ENCODE assay signal across 8 cellular contexts in genomic region chr19:35757231-35757748, GRCh38. TPM values are rescaled to one million over a fixed set of nuclear protein-coding genes. Genes with fewer than 3 reads are reported as not detected.
DNase-seq lines count a peak whose midpoint lies in the region; ATAC-seq and TF ChIP-seq lines count a peak whose summit lies in the region.

No MANE protein-coding gene starts in this region.

- peak overlapping the region; percentile 96 for H3K4me3 ChIP-seq in LNCaP clone FGC (ENCODE audit: low read depth, low read length)
- peak overlapping the region; percentile 83 for H3K4me3 ChIP-seq in psoas muscle

- ATAC-seq in psoas muscle (peak; percentile 67 to 72 (median 69)), HG03520 (IDR thresholded peaks at IDR 0.05; ENCODE audit: unreplicated experiment) (no peak)

- H3K36me3 ChIP-seq in psoas muscle (ENCODE audit: insufficient read depth in 1 of 2, low read depth in 1 of 2): peaks cover 3 to 27% of the 10 kb centered on the region in 2 donors

- H3K27me3 ChIP-seq in psoas muscle (ENCODE audit: insufficient read depth in 3 of 3, low read length in 2 of 3): no peaks in the 10 kb centered on the region

- H3K4me1 ChIP-seq in psoas muscle: peaks cover 14% of the 10 kb centered on the region

- TF ChIP-seq CTCF in LNCaP clone FGC (IDR thresholded peaks at IDR 0.05; ENCODE audit: control insufficient read depth, extremely low read depth, insufficient read depth) (no peak), psoas muscle (IDR thresholded peaks at IDR 0.05) (no peak)

- peak overlapping the region; percentile 94 for H3K27ac ChIP-seq in angular gyrus (ENCODE audit: low read depth, low read length)
- H3K27ac ChIP-seq in psoas muscle: peak overlapping the region; percentile 94

- no peaks in the 10 kb centered on the region for H3K9me3 ChIP-seq in psoas muscle

- intact Hi-C loops in psoas muscle (cut with DNase I): loop anchor here in 1 of 2 donors (5.0 kb wide), 1 partner anchor 175 kb away; no protein-coding TSS in a partner anchor

- DNase-seq in activated CD4-positive, alpha-beta T cell treated with anti-CD3 and anti-CD28 coated beads for 48 hours: peak; percentile 55
- DNase-seq in activated CD4-positive, alpha-beta T cell treated with anti-CD3 and anti-CD28 coated beads, Interleukin-2, amount 50 U/mL, for 1 hour: no peak
- DNase-seq in LNCaP clone FGC (ENCODE audit: low read depth): no peak
- peak; percentile 91 for DNase-seq in hepatic stellate cell (ENCODE audit: low spot score)
- peak; percentile 92 to 97 for DNase-seq in psoas muscle
- DNase-seq in SK-N-DZ (ENCODE audit: low spot score): no peak

- WGBS in psoas muscle, 3 donors: 1 to 2% (median 1%) methylated on average over 19 of the region's 19 CpGs

RNA-seq across cellular contexts. Expression of gene HSPB6, which starts 0.5 kb away (rescaled TPM):
- total RNA-seq in psoas muscle: 1,000 to 10,000 TPM in 1 of 4 donors, 100 to 1,000 TPM in 3; 656 to 1,308 (median 674) TPM
- 100 to 1,000 TPM; 303 to 719 (median 476) TPM for polyA plus RNA-seq in psoas muscle
- polyA plus RNA-seq in SK-N-DZ (2014; cell fraction: cytosol; rRNA removed): not detected in 2 replicates
- polyA plus RNA-seq in SK-N-DZ (2014; cell fraction: nucleus; rRNA removed): 0.41 TPM in 1 of 2 replicates, not detected in the other

RNA-seq across cellular contexts. Expression of gene PROSER3, which starts 0.7 kb away (rescaled TPM):
- total RNA-seq in psoas muscle: 10 to 100 TPM in 1 of 4 donors, 1 to 10 TPM in 3; 4.2 to 16.2 (median 9.0) TPM
- 10 to 100 TPM in 1 of 3 donors, 1 to 10 TPM in 2; 4.6 to 14.2 (median 5.3) TPM for polyA plus RNA-seq in psoas muscle
- 1.2 and 3.7 TPM in 2 replicates for polyA plus RNA-seq in SK-N-DZ (2014; cell fraction: cytosol; rRNA removed)
- 4.4 and 11.4 TPM in 2 replicates for polyA plus RNA-seq in SK-N-DZ (2014; cell fraction: nucleus; rRNA removed)

RNA-seq across cellular contexts. Expression of gene LIN37, which starts 8.9 kb away (rescaled TPM):
- total RNA-seq in psoas muscle: 10 to 100 TPM in 1 of 4 donors, 1 to 10 TPM in 3; 3.1 to 14.5 (median 7.9) TPM
- 10 to 100 TPM; 17.8 to 26.8 (median 23.1) TPM for polyA plus RNA-seq in psoas muscle
- 8.2 and 11.0 TPM in 2 replicates for polyA plus RNA-seq in SK-N-DZ (2014; cell fraction: cytosol; rRNA removed)
- polyA plus RNA-seq in SK-N-DZ (2014; cell fraction: nucleus; rRNA removed): 40.1 and 53.4 TPM in 2 replicates

RNA-seq across cellular contexts. Expression of gene PSENEN, which starts 11.8 kb away (rescaled TPM):
- total RNA-seq in psoas muscle: 10 to 100 TPM; 34.7 to 41.0 (median 36.7) TPM
- polyA plus RNA-seq in psoas muscle: 100 to 1,000 TPM in 1 of 3 donors, 10 to 100 TPM in 2; 61.6 to 116 (median 67.7) TPM
- polyA plus RNA-seq in SK-N-DZ (2014; cell fraction: cytosol; rRNA removed): 28.7 and 40.4 TPM in 2 replicates
- polyA plus RNA-seq in SK-N-DZ (2014; cell fraction: nucleus; rRNA removed): 22.9 and 29.9 TPM in 2 replicates

RNA-seq across cellular contexts. Expression of gene U2AF1L4, which starts 12.1 kb away (rescaled TPM):
- total RNA-seq in psoas muscle: 10 to 100 TPM; 13.3 to 28.7 (median 19.6) TPM
- polyA plus RNA-seq in psoas muscle: 10 to 100 TPM; 12.3 to 26.6 (median 13.6) TPM
- 8.7 and 9.0 TPM in 2 replicates for polyA plus RNA-seq in SK-N-DZ (2014; cell fraction: cytosol; rRNA removed)
- 28.2 and 29.5 TPM in 2 replicates for polyA plus RNA-seq in SK-N-DZ (2014; cell fraction: nucleus; rRNA removed)

Comparison
In these comparisons a context has a peak if more than half of its experiments do, and no peak if none do; other contexts are left out.
1. DNase-seq: peak in activated CD4-positive, alpha-beta T cell treated with anti-CD3 and anti-CD28 coated beads for 48 hours (single experiment), hepatic stellate cell (single experiment) and psoas muscle (2 of 2); none in activated CD4-positive, alpha-beta T cell treated with anti-CD3 and anti-CD28 coated beads, Interleukin-2, amount 50 U/mL, for 1 hour (single experiment), LNCaP clone FGC (single experiment) and SK-N-DZ (single experiment).